In genomic region chrX:4735299-4735698, GRCh38 we compare ENCODE assay signal across 9 cellular contexts.
"Had no signal": no experiment of that assay in that cellular context is flagged by ENCODE, and none has a peak within 500 bp of the region (broad histone marks: within the 10 kb centered on the region; RNA-seq: fewer than 3 reads in every experiment).

No MANE protein-coding gene starts in this region.

- H3K4me3 Mint-ChIP-seq: GM23338, H9, HFFc6, IgD-negative memory B cell had no signal

- H3K36me3 Mint-ChIP-seq: IgD-negative memory B cell had no signal

- ATAC-seq: GM23338 had no signal

- H3K9me3 Mint-ChIP-seq: GM23338 had no signal

- H2AFZ ChIP-seq: GM23338 had no signal

- H3K9ac ChIP-seq: KMS-11 had no signal

- H3K4me3 ChIP-seq: GM23338 had no signal

- DNase-seq: H9, HCEC 1CT, HFFc6, Karpas-422, KBM-7 had no signal

- H3K27me3 Mint-ChIP-seq: IgD-negative memory B cell had no signal

- H3K4me2 ChIP-seq: GM23338, KMS-11 had no signal

- H3K27ac ChIP-seq: KMS-11 had no signal

- FAIRE-seq: H54 had no signal

- H3K4me1 Mint-ChIP-seq: GM23338, H9, IgD-negative memory B cell had no signal

- H3K27ac Mint-ChIP-seq: GM23338, H9, HFFc6, IgD-negative memory B cell had no signal
